ENCODE assay signal across 1 cellular context in the genomic region with DNA sequence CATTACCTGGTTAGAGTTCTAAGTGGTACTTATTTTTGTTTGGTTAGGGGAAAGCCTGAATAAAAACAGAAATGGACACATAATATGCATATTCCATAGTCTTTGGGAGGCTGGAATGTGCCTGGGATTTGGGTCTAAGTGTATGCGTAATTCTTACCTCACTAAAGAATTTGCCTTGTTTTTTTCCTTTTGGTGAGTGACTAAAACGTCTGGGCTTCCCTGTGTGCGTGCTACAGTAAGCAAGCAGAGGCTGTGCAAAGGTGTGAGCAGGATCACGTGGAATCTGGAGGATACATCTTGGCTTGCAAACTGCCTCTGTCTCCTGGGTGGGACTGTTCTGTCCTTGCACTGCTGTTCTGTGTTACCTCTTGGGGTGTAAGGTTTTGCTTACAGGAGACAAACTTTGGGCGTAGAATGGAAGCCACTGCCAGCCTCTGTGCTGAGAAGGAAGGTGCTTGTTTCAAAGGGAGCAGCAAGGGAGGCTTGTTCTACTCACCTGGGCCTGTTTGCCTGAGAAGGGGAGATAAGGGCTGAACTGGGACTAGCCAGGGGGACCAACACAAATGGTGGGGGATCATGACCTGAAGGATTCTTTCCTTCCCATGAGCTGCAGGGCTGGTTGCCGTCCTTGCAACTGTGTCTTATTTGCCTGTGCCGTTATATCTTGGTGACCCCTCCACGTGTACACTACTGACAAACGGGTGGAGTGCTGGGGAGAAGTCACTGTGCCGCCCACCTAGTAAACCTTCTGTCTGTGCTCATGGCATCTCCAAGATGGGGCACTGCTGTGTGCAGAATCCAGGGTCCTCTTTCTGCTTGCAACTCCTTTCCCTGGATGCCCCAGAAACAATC.
A peak's percentile ranks its signal among the peaks of the same experiment; 100 is the strongest.
TF ChIP-seq lines count a peak whose summit lies in the region.

No MANE protein-coding gene starts in this region.

TF ChIP-seq in K562, 482 proteins besides CTCF, POLR2A, EP300 and RAD21 (continued from another document and continues in another):
- TF ChIP-seq, protein P1, sequence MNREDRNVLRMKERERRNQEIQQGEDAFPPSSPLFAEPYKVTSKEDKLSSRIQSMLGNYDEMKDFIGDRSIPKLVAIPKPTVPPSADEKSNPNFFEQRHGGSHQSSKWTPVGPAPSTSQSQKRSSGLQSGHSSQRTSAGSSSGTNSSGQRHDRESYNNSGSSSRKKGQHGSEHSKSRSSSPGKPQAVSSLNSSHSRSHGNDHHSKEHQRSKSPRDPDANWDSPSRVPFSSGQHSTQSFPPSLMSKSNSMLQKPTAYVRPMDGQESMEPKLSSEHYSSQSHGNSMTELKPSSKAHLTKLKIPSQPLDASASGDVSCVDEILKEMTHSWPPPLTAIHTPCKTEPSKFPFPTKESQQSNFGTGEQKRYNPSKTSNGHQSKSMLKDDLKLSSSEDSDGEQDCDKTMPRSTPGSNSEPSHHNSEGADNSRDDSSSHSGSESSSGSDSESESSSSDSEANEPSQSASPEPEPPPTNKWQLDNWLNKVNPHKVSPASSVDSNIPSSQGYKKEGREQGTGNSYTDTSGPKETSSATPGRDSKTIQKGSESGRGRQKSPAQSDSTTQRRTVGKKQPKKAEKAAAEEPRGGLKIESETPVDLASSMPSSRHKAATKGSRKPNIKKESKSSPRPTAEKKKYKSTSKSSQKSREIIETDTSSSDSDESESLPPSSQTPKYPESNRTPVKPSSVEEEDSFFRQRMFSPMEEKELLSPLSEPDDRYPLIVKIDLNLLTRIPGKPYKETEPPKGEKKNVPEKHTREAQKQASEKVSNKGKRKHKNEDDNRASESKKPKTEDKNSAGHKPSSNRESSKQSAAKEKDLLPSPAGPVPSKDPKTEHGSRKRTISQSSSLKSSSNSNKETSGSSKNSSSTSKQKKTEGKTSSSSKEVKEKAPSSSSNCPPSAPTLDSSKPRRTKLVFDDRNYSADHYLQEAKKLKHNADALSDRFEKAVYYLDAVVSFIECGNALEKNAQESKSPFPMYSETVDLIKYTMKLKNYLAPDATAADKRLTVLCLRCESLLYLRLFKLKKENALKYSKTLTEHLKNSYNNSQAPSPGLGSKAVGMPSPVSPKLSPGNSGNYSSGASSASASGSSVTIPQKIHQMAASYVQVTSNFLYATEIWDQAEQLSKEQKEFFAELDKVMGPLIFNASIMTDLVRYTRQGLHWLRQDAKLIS (CRISPR knock-in tag; IDR thresholded peaks at IDR 0.05): peak; percentile 70; the same call in 1 of the 2 replicates
- TF ChIP-seq ZFP36 (IDR thresholded peaks at IDR 0.05; ENCODE audit: low read depth, low read length, partially characterized antibody) (no peak), KDM4B (IDR thresholded peaks at IDR 0.05; ENCODE audit: borderline replicate concordance in 2 of 2, low read depth in 1 of 2) (peak in 1 of 2 experiments; percentile 70; a peak in 1 of 4 replicates), TBP (optimal IDR thresholded peaks at IDR 0.05; ENCODE audit: low read depth, low read length) (no peak), XRCC5 (IDR thresholded peaks at IDR 0.05; ENCODE audit: low read depth, low read length) (peak; percentile 55), PHF21A (IDR thresholded peaks at IDR 0.05; ENCODE audit: borderline replicate concordance, low read depth) (peak; percentile 52; the same call in 1 of the 2 replicates), FUS (optimal IDR thresholded peaks at IDR 0.05; ENCODE audit: low read depth, low read length) (peak; percentile 99), ZBTB17 (CRISPR knock-in tag; IDR thresholded peaks at IDR 0.05) (peak; percentile 69; the same call in 1 of the 2 replicates), TAL1 (IDR thresholded peaks at IDR 0.05) (peak; percentile 38), ZNF175 (CRISPR knock-in tag; IDR thresholded peaks at IDR 0.05; ENCODE audit: low read depth) (no peak), ZSCAN32 (CRISPR knock-in tag; IDR thresholded peaks at IDR 0.05) (peak; percentile 62), BACH1 (tag; IDR thresholded peaks at IDR 0.05) (no peak), EP400 (IDR thresholded peaks at IDR 0.05) (no peak), ZNF274 (IDR thresholded peaks at IDR 0.05; ENCODE audit: borderline replicate concordance, low read depth, low read length) (0 out of 2 replicates have a peak, but pooled peaks have one; percentile 42), ZEB2 (IDR thresholded peaks at IDR 0.05) (peak; percentile 80), DPF2 (IDR thresholded peaks at IDR 0.05) (peak; percentile 15; the same call in 1 of the 2 replicates), TAF1 (IDR thresholded peaks at IDR 0.05; ENCODE audit: control insufficient read depth, extremely low read depth, insufficient read depth, low read length, severe bottlenecking) (peak; percentile 68), MXI1 (IDR thresholded peaks at IDR 0.05; ENCODE audit: low read depth, low read length) (peak; percentile 80), SIN3A (IDR thresholded peaks at IDR 0.05; ENCODE audit: borderline replicate concordance in 2 of 2, control insufficient read depth in 1 of 2, low read depth in 2 of 2, low read length in 2 of 2) (peak; percentile 12 to 97; a peak in 2 of 4 replicates), ZFP30 (CRISPR knock-in tag; IDR thresholded peaks at IDR 0.05; ENCODE audit: borderline replicate concordance) (peak; percentile 77; the same call in 1 of the 2 replicates), CBX1 (IDR thresholded peaks at IDR 0.05; ENCODE audit: low read depth) (peak; percentile 64), ZNF695 (CRISPR knock-in tag; IDR thresholded peaks at IDR 0.05) (peak; percentile 84), XRCC3 (IDR thresholded peaks at IDR 0.05) (no peak), SP1 (CRISPR knock-in tag; IDR thresholded peaks at IDR 0.05) (peak; percentile 89), MEF2A (IDR thresholded peaks at IDR 0.05; ENCODE audit: control insufficient read depth, low read depth, low read length) (peak; percentile 37; the same call in 1 of the 2 replicates), CXXC5 (CRISPR knock-in tag; IDR thresholded peaks at IDR 0.05) (0 out of 2 replicates have a peak, but pooled peaks have one; percentile 12), SP2 (IDR thresholded peaks at IDR 0.05; ENCODE audit: extremely low read depth, low read depth, low read length, poor library complexity, severe bottlenecking) (no peak), BRD9 (IDR thresholded peaks at IDR 0.05; ENCODE audit: low read depth, partially characterized antibody) (no peak), ELF2 (CRISPR knock-in tag; IDR thresholded peaks at IDR 0.05) (peak; percentile 10)
- TF ChIP-seq, protein P2, sequence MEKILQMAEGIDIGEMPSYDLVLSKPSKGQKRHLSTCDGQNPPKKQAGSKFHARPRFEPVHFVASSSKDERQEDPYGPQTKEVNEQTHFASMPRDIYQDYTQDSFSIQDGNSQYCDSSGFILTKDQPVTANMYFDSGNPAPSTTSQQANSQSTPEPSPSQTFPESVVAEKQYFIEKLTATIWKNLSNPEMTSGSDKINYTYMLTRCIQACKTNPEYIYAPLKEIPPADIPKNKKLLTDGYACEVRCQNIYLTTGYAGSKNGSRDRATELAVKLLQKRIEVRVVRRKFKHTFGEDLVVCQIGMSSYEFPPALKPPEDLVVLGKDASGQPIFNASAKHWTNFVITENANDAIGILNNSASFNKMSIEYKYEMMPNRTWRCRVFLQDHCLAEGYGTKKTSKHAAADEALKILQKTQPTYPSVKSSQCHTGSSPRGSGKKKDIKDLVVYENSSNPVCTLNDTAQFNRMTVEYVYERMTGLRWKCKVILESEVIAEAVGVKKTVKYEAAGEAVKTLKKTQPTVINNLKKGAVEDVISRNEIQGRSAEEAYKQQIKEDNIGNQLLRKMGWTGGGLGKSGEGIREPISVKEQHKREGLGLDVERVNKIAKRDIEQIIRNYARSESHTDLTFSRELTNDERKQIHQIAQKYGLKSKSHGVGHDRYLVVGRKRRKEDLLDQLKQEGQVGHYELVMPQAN (IDR thresholded peaks at IDR 0.05; ENCODE audit: borderline replicate concordance): peak; percentile 39
- TF ChIP-seq, protein P3, sequence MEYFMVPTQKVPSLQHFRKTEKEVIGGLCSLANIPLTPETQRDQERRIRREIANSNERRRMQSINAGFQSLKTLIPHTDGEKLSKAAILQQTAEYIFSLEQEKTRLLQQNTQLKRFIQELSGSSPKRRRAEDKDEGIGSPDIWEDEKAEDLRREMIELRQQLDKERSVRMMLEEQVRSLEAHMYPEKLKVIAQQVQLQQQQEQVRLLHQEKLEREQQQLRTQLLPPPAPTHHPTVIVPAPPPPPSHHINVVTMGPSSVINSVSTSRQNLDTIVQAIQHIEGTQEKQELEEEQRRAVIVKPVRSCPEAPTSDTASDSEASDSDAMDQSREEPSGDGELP (CRISPR knock-in tag; IDR thresholded peaks at IDR 0.05; ENCODE audit: borderline replicate concordance): no peak; the same call in none of the 2 replicates
- TF ChIP-seq, protein P4, sequence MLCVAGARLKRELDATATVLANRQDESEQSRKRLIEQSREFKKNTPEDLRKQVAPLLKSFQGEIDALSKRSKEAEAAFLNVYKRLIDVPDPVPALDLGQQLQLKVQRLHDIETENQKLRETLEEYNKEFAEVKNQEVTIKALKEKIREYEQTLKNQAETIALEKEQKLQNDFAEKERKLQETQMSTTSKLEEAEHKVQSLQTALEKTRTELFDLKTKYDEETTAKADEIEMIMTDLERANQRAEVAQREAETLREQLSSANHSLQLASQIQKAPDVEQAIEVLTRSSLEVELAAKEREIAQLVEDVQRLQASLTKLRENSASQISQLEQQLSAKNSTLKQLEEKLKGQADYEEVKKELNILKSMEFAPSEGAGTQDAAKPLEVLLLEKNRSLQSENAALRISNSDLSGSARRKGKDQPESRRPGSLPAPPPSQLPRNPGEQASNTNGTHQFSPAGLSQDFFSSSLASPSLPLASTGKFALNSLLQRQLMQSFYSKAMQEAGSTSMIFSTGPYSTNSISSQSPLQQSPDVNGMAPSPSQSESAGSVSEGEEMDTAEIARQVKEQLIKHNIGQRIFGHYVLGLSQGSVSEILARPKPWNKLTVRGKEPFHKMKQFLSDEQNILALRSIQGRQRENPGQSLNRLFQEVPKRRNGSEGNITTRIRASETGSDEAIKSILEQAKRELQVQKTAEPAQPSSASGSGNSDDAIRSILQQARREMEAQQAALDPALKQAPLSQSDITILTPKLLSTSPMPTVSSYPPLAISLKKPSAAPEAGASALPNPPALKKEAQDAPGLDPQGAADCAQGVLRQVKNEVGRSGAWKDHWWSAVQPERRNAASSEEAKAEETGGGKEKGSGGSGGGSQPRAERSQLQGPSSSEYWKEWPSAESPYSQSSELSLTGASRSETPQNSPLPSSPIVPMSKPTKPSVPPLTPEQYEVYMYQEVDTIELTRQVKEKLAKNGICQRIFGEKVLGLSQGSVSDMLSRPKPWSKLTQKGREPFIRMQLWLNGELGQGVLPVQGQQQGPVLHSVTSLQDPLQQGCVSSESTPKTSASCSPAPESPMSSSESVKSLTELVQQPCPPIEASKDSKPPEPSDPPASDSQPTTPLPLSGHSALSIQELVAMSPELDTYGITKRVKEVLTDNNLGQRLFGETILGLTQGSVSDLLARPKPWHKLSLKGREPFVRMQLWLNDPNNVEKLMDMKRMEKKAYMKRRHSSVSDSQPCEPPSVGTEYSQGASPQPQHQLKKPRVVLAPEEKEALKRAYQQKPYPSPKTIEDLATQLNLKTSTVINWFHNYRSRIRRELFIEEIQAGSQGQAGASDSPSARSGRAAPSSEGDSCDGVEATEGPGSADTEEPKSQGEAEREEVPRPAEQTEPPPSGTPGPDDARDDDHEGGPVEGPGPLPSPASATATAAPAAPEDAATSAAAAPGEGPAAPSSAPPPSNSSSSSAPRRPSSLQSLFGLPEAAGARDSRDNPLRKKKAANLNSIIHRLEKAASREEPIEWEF (CRISPR knock-in tag; IDR thresholded peaks at IDR 0.05): peak; percentile 3; the same call in 1 of the 2 replicates
- TF ChIP-seq, protein P5, sequence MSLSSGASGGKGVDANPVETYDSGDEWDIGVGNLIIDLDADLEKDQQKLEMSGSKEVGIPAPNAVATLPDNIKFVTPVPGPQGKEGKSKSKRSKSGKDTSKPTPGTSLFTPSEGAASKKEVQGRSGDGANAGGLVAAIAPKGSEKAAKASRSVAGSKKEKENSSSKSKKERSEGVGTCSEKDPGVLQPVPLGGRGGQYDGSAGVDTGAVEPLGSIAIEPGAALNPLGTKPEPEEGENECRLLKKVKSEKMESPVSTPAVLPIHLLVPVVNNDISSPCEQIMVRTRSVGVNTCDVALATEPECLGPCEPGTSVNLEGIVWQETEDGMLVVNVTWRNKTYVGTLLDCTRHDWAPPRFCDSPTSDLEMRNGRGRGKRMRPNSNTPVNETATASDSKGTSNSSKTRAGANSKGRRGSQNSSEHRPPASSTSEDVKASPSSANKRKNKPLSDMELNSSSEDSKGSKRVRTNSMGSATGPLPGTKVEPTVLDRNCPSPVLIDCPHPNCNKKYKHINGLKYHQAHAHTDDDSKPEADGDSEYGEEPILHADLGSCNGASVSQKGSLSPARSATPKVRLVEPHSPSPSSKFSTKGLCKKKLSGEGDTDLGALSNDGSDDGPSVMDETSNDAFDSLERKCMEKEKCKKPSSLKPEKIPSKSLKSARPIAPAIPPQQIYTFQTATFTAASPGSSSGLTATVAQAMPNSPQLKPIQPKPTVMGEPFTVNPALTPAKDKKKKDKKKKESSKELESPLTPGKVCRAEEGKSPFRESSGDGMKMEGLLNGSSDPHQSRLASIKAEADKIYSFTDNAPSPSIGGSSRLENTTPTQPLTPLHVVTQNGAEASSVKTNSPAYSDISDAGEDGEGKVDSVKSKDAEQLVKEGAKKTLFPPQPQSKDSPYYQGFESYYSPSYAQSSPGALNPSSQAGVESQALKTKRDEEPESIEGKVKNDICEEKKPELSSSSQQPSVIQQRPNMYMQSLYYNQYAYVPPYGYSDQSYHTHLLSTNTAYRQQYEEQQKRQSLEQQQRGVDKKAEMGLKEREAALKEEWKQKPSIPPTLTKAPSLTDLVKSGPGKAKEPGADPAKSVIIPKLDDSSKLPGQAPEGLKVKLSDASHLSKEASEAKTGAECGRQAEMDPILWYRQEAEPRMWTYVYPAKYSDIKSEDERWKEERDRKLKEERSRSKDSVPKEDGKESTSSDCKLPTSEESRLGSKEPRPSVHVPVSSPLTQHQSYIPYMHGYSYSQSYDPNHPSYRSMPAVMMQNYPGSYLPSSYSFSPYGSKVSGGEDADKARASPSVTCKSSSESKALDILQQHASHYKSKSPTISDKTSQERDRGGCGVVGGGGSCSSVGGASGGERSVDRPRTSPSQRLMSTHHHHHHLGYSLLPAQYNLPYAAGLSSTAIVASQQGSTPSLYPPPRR (CRISPR knock-in tag; IDR thresholded peaks at IDR 0.05; ENCODE audit: borderline replicate concordance): no peak
- TF ChIP-seq, protein P6, sequence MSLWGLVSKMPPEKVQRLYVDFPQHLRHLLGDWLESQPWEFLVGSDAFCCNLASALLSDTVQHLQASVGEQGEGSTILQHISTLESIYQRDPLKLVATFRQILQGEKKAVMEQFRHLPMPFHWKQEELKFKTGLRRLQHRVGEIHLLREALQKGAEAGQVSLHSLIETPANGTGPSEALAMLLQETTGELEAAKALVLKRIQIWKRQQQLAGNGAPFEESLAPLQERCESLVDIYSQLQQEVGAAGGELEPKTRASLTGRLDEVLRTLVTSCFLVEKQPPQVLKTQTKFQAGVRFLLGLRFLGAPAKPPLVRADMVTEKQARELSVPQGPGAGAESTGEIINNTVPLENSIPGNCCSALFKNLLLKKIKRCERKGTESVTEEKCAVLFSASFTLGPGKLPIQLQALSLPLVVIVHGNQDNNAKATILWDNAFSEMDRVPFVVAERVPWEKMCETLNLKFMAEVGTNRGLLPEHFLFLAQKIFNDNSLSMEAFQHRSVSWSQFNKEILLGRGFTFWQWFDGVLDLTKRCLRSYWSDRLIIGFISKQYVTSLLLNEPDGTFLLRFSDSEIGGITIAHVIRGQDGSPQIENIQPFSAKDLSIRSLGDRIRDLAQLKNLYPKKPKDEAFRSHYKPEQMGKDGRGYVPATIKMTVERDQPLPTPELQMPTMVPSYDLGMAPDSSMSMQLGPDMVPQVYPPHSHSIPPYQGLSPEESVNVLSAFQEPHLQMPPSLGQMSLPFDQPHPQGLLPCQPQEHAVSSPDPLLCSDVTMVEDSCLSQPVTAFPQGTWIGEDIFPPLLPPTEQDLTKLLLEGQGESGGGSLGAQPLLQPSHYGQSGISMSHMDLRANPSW (CRISPR knock-in tag; IDR thresholded peaks at IDR 0.05): no peak
